8 cellular contexts compared by ENCODE assay signal in genomic region chr6:160990847-160991410, GRCh38. TPM values are rescaled to one million over a fixed set of nuclear protein-coding genes. Genes with fewer than 3 reads are reported as not detected.
DNase-seq lines count a peak whose midpoint lies in the region; ATAC-seq and TF ChIP-seq lines count a peak whose summit lies in the region.

No MANE protein-coding gene starts in this region.

- peaks cover 24% of the 10 kb centered on the region for H3K36me3 Mint-ChIP-seq in effector memory CD8-positive, alpha-beta T cell (ENCODE audit: insufficient read depth)

- peaks cover 27% of the 10 kb centered on the region for H3K79me2 ChIP-seq in neural cell (replicated peaks; ENCODE audit: insufficient read depth, low read length)

- TF ChIP-seq CTCF in C4-2B (conservative IDR thresholded peaks at IDR 0.05) (no peak), NB4 (IDR thresholded peaks at IDR 0.05; ENCODE audit: low read depth, low read length) (no peak), neural cell (IDR thresholded peaks at IDR 0.05; ENCODE audit: poor library complexity, severe bottlenecking) (no peak)

- peak overlapping the region; percentile 80 for H3K4me2 ChIP-seq in neural cell (ENCODE audit: low read length)

- peaks cover 10 to 11% of the 10 kb centered on the region in 2 donors for H3K27me3 Mint-ChIP-seq in effector memory CD8-positive, alpha-beta T cell

- H3K4me3 ChIP-seq in NB4 (ENCODE audit: low read depth, low read length) (peak overlapping the region; percentile 78), neural cell (ENCODE audit: low read length) (peak overlapping the region; percentile 91)

- peak overlapping the region; percentile 34 for H2AFZ ChIP-seq in neural cell (ENCODE audit: low read depth, low read length)

- no peaks in the 10 kb centered on the region for H3K9me2 ChIP-seq in neural cell (ENCODE audit: insufficient read depth, low read length)

- peaks cover 17 to 28% of the 10 kb centered on the region in 2 donors for H3K4me1 Mint-ChIP-seq in effector memory CD8-positive, alpha-beta T cell (ENCODE audit: low read depth in 2 of 2)

- peak overlapping the region; percentile 95 to 99 for H3K27ac Mint-ChIP-seq in effector memory CD8-positive, alpha-beta T cell

- ATAC-seq in effector memory CD8-positive, alpha-beta T cell (replicated peaks), result no peak
- ATAC-seq in HG03039 (IDR thresholded peaks at IDR 0.05; ENCODE audit: unreplicated experiment), result no peak

- no peak for TF ChIP-seq EP300 in neural cell (conservative IDR thresholded peaks at IDR 0.05; ENCODE audit: poor library complexity, severe bottlenecking)

- no peak for TF ChIP-seq POLR2A in NB4 (IDR thresholded peaks at IDR 0.05; ENCODE audit: extremely low read depth, insufficient read length)

- TF ChIP-seq RAD21 in neural cell (conservative IDR thresholded peaks at IDR 0.05), result no peak

- H3K9ac ChIP-seq in neural cell (ENCODE audit: low read length), result peak overlapping the region; percentile 87

- peaks cover 3% of the 10 kb centered on the region for H3K9me3 ChIP-seq in neural cell (ENCODE audit: low read length)

- no peaks in the 10 kb centered on the region for H3F3A ChIP-seq in neural cell (ENCODE audit: insufficient read depth, low read length, poor library complexity, severe bottlenecking)

- H4K20me1 ChIP-seq in neural cell (ENCODE audit: insufficient read depth), result no peaks in the 10 kb centered on the region

- DNase-seq in NB4 (ENCODE audit: low read depth) (no peak), NCI-H2227 treated with DMSO at 0.1 percent for 48 hours (lab: John Stamatoyannopoulos, UW) (no peak), iPS-NIHi7 (ENCODE audit: extremely low spot score) (no peak), NCI-H187 (lab: John Stamatoyannopoulos, UW) (no peak)
- DNase-seq in effector memory CD8-positive, alpha-beta T cell, result no peak

- H3K36me3 ChIP-seq in neural cell (ENCODE audit: insufficient read depth, low read length), result no peaks in the 10 kb centered on the region

- H3K27ac ChIP-seq in C4-2B, result peak overlapping the region; percentile 92
- H3K27ac ChIP-seq in neural cell (ENCODE audit: low read length), result peak overlapping the region; percentile 81

- peak overlapping the region; percentile 95 to 97 for H3K4me3 Mint-ChIP-seq in effector memory CD8-positive, alpha-beta T cell

- H3K9me3 Mint-ChIP-seq in effector memory CD8-positive, alpha-beta T cell, result no peaks in the 10 kb centered on the region

- no peaks in the 10 kb centered on the region for H3K27me3 ChIP-seq in neural cell (ENCODE audit: insufficient read depth, low read depth, low read length)

TF ChIP-seq in neural cell, 6 proteins besides CTCF, POLR2A, EP300 and RAD21:
- no peak for TF ChIP-seq POLR2AphosphoS5 (IDR thresholded peaks at IDR 0.05)
- TF ChIP-seq REST (IDR thresholded peaks at IDR 0.05; ENCODE audit: borderline replicate concordance), result no peak
- TF ChIP-seq TAF1 (IDR thresholded peaks at IDR 0.05; ENCODE audit: low read depth), result no peak
- TF ChIP-seq MXI1 (conservative IDR thresholded peaks at IDR 0.05; ENCODE audit: poor library complexity, severe bottlenecking), result no peak
- no peak for TF ChIP-seq EZH2 (IDR thresholded peaks at IDR 0.05; ENCODE audit: borderline replicate concordance, insufficient read depth, low read length, poor library complexity, severe bottlenecking)
- no peak for TF ChIP-seq SMC3 (conservative IDR thresholded peaks at IDR 0.05; ENCODE audit: poor library complexity)

RNA-seq across cellular contexts. Expression of gene MAP3K4, which starts 0.6 kb away (rescaled TPM):
- 31.0 and 42.9 TPM in 2 replicates for polyA plus RNA-seq in neural cell
- polyA minus RNA-seq in neural cell, result 53.8 and 56.3 TPM in 2 replicates
